1 cellular context compared by ENCODE assay signal in the genomic region with DNA sequence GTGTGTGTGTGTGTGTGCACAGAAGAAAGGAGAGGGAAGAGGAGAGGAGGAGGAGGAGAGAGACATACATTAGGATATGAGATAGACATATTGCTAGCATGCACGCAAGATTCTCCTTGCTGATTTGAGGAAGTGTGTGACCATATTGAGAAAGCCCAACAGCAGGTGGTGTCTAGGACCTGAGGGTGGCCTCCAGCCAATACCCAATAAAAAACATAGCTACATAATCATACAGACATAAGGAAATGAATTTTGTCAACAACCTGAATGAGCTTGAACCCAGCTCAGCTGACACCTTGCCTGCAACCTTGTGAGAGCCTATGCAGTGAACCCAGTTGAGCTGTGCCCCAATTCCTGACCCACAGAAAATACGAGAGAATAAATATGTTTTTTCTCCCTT. TPM values are rescaled to one million over a fixed set of nuclear protein-coding genes. Genes with fewer than 3 reads are reported as not detected.
"Had no signal": no experiment of that assay in that cellular context is flagged by ENCODE, and none has a peak within 500 bp of the region (broad histone marks: within the 10 kb centered on the region; RNA-seq: fewer than 3 reads in every experiment).

No MANE protein-coding gene starts in this region.

RNA-seq across cellular contexts. Expression of a gene that starts 11.2 kb away (rescaled TPM):
- polyA plus RNA-seq: naive thymus-derived CD8-positive, alpha-beta T cell had no signal
